In the genomic region with DNA sequence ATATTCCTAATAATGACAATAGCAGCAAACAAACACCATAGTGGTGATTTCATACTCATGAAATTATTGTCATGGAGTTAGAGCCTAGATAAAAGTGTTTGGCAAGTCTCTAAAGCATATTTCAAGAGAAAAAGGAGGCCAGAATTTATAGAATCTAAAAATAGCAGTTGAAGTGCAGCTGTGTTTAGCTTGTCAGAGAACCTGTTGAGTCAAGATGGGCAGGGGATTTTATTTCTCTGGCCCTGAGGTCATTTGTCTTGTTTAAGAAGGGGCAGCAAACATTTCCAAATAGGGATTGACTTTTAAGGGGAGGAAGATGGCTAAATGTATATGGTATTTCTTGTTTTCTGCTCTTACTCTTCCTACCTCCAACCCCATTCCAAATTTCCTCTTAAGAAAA, we compare ENCODE assay signal across 17 cellular contexts.
DNase-seq lines count a peak whose midpoint lies in the region; ATAC-seq lines count a peak whose summit lies in the region.
"Had no signal": no experiment of that assay in that cellular context is flagged by ENCODE, and none has a peak within 500 bp of the region (broad histone marks: within the 10 kb centered on the region; RNA-seq: fewer than 3 reads in every experiment).

No MANE protein-coding gene starts in this region.

- peak overlapping the region in 1 of 2 donors; percentile 3 for H3K4me3 ChIP-seq in muscle layer of colon (ENCODE audit: low read depth in 1 of 2, low read length in 2 of 2)
- no peak overlapping the region for H3K4me3 ChIP-seq in stomach smooth muscle (ENCODE audit: low read length in 2 of 2)
- H3K4me3 ChIP-seq: SJCRH30 had no signal

- DNase-seq in NCI-H345 (lab: John Stamatoyannopoulos, UW) (peak; percentile 30), NCI-H345 treated with DMSO at 0.1 percent for 48 hours (lab: John Stamatoyannopoulos, UW; ENCODE audit: unreplicated experiment) (no peak), NCI-H2029 treated with DMSO at 0.1 percent for 48 hours (lab: John Stamatoyannopoulos, UW) (peak; percentile 37), OCI-M2 (lab: John Stamatoyannopoulos, UW; ENCODE audit: unreplicated experiment) (no peak), NOMO-1 treated with DMSO at 0.1 percent for 48 hours (lab: John Stamatoyannopoulos, UW; ENCODE audit: unreplicated experiment) (no peak)
- DNase-seq in natural killer cell treated with Interleukin-12 subunit alpha and Interleukin-12 subunit beta and Interleukin-15 and Interleukin-18, amount 100 ng/mL, for 72 hours (ENCODE audit: low spot score) = no peak
- DNase-seq: DND-41, MV-4-11, NCI-H2081, NCI-H510A treated with DMSO at 0.1 percent for 48 hours, SJCRH30 had no signal

- H3K9ac ChIP-seq in muscle layer of colon (ENCODE audit: low read length) = no peak overlapping the region
- peak overlapping the region in 1 of 2 donors; percentile 3 for H3K9ac ChIP-seq in stomach smooth muscle (ENCODE audit: low read length in 2 of 2)
- H3K9ac ChIP-seq: KMS-11 had no signal

- H3K27ac ChIP-seq in muscle layer of colon (ENCODE audit: low read depth, low read length) (peak overlapping the region; percentile 19), stomach smooth muscle (ENCODE audit: low read length) (peak overlapping the region; percentile 56)
- H3K27ac ChIP-seq: HL-60, KMS-11, SJCRH30 had no signal

- H3K27me3 ChIP-seq in muscle layer of colon (ENCODE audit: control insufficient read depth in 1 of 2, insufficient read depth in 2 of 2, low read length in 2 of 2) = no peaks in the 10 kb centered on the region
- H3K27me3 ChIP-seq in stomach smooth muscle (ENCODE audit: control insufficient read depth in 1 of 2, insufficient read depth in 2 of 2, low read length in 2 of 2) = no peaks in the 10 kb centered on the region
- H3K27me3 ChIP-seq: SJCRH30 had no signal

- no peak overlapping the region for H3K27ac Mint-ChIP-seq in natural killer cell treated with Interleukin-12 subunit alpha and Interleukin-12 subunit beta and Interleukin-15 and Interleukin-18, amount 100 ng/mL, for 72 hours
- H3K27ac Mint-ChIP-seq: B cell had no signal

- no peak overlapping the region for H3K4me3 Mint-ChIP-seq in natural killer cell treated with Interleukin-12 subunit alpha and Interleukin-12 subunit beta and Interleukin-15 and Interleukin-18, amount 100 ng/mL, for 72 hours
- H3K4me3 Mint-ChIP-seq: B cell had no signal

- no peak for ATAC-seq in natural killer cell treated with Interleukin-12 subunit alpha and Interleukin-12 subunit beta and Interleukin-15 and Interleukin-18, amount 100 ng/mL, for 72 hours
- ATAC-seq: Panc1 had no signal

- peaks cover 3% of the 10 kb centered on the region for H3K9me3 ChIP-seq in muscle layer of colon (ENCODE audit: low read length)
- no peaks in the 10 kb centered on the region for H3K9me3 ChIP-seq in stomach smooth muscle (ENCODE audit: control insufficient read depth in 2 of 2, low read length in 2 of 2)
- H3K9me3 ChIP-seq: SJCRH30 had no signal

- no peaks in the 10 kb centered on the region for H3K36me3 ChIP-seq in muscle layer of colon (ENCODE audit: insufficient read depth, low read length)
- H3K36me3 ChIP-seq in stomach smooth muscle (ENCODE audit: control insufficient read depth in 2 of 2, insufficient read depth in 2 of 2, low read length in 2 of 2) = no peaks in the 10 kb centered on the region
- H3K36me3 ChIP-seq: SJCRH30 had no signal

- H3K4me1 Mint-ChIP-seq in natural killer cell treated with Interleukin-12 subunit alpha and Interleukin-12 subunit beta and Interleukin-15 and Interleukin-18, amount 100 ng/mL, for 72 hours (ENCODE audit: low read depth in 2 of 2) = no peaks in the 10 kb centered on the region
- H3K4me1 Mint-ChIP-seq: B cell had no signal

- H3K4me1 ChIP-seq in muscle layer of colon (ENCODE audit: insufficient read depth, low read length) = peaks cover 45% of the 10 kb centered on the region
- peaks cover 32% of the 10 kb centered on the region for H3K4me1 ChIP-seq in stomach smooth muscle (ENCODE audit: control insufficient read depth, insufficient read depth, low read length)
- H3K4me1 ChIP-seq: SJCRH30 had no signal

- H3K36me3 Mint-ChIP-seq in natural killer cell treated with Interleukin-12 subunit alpha and Interleukin-12 subunit beta and Interleukin-15 and Interleukin-18, amount 100 ng/mL, for 72 hours = no peaks in the 10 kb centered on the region

- H3K27me3 Mint-ChIP-seq in natural killer cell treated with Interleukin-12 subunit alpha and Interleukin-12 subunit beta and Interleukin-15 and Interleukin-18, amount 100 ng/mL, for 72 hours = peaks cover 11 to 29% of the 10 kb centered on the region in 2 donors
- H3K27me3 Mint-ChIP-seq: B cell had no signal

- H3K9me3 Mint-ChIP-seq in natural killer cell treated with Interleukin-12 subunit alpha and Interleukin-12 subunit beta and Interleukin-15 and Interleukin-18, amount 100 ng/mL, for 72 hours = no peaks in the 10 kb centered on the region

Comparison
In these comparisons a context has a peak if more than half of its experiments do, and no peak if none do; other contexts are left out.
1. DNase-seq: peak in NCI-H345 (single experiment) and NCI-H2029 treated with DMSO at 0.1 percent for 48 hours (single experiment); none in NCI-H345 treated with DMSO at 0.1 percent for 48 hours (single experiment), natural killer cell treated with Interleukin-12 subunit alpha and Interleukin-12 subunit beta and Interleukin-15 and Interleukin-18, amount 100 ng/mL, for 72 hours (single experiment), OCI-M2 (single experiment) and NOMO-1 treated with DMSO at 0.1 percent for 48 hours (single experiment).